20 cellular contexts compared by ENCODE assay signal in the genomic region with DNA sequence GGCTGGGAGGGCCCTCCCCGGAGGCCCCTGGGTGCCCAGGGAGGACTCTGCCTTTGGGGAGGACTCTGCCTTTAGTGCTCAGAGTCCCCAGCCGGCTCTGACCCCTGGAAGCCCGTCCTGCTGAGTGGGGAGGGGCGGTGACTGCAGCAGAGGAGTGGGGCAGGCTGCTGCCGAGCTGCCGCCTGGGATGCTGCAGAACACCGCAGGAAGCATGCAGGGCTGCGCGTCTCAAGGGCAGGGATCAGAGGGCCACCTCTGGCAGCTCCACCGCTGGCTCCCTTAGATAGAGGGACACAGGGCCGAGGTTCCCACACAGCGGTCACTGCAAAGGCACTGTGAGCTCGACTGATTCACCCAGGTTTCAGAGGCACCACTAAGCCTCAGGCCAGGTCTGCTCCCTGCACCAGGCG.
"Had no signal": no experiment of that assay in that cellular context is flagged by ENCODE, and none has a peak within 500 bp of the region (broad histone marks: within the 10 kb centered on the region; RNA-seq: fewer than 3 reads in every experiment).

No MANE protein-coding gene starts in this region.

- H3K27ac Mint-ChIP-seq: activated CD8-positive, alpha-beta memory T cell treated with anti-CD3 and anti-CD28 coated beads, Interleukin-2, amount 10 ng/mL, durations not matched to agents 7 days and 5 days; activated naive CD4-positive, alpha-beta T cell treated with anti-CD3 and anti-CD28 coated beads, Interleukin-2, amount 50 U/mL, for 72 hours; activated T-cell treated with anti-CD3 and anti-CD28 coated beads, Interleukin-2, amount 50 U/mL, for 24 hours; dendritic cell treated with granulocyte-macrophage colony-stimulating factor and Interleukin-4, amounts not matched to agents 40 ng/mL and 50 ng/mL, for 4 days; natural killer cell; stimulated activated memory B cell treated with anti-CD40 and anti-IgM and Interleukin-4, amounts not matched to agents 10 μg/mL and 1 μg/mL and 100 μg/mL, for 72 hours; T-helper 2 cell treated with Interferon-gamma antibody and Interleukin-4, amounts not matched to agents 5 μg/mL and 100 μg/mL, for 36 hours had no signal

- ATAC-seq: activated CD8-positive, alpha-beta memory T cell treated with anti-CD3 and anti-CD28 coated beads, Interleukin-2, amount 10 ng/mL, durations not matched to agents 7 days and 5 days; activated naive CD4-positive, alpha-beta T cell treated with anti-CD3 and anti-CD28 coated beads, Interleukin-2, amount 50 U/mL, for 72 hours; effector memory CD8-positive, alpha-beta T cell; natural killer cell; stimulated activated memory B cell treated with anti-CD40 and anti-IgM and Interleukin-4, amounts not matched to agents 10 μg/mL and 1 μg/mL and 100 μg/mL, for 72 hours had no signal

- H3K4me1 Mint-ChIP-seq: activated CD8-positive, alpha-beta memory T cell treated with anti-CD3 and anti-CD28 coated beads, Interleukin-2, amount 10 ng/mL, durations not matched to agents 7 days and 5 days had no signal

- H3K4me1 ChIP-seq: tibial nerve had no signal

- H3K27ac ChIP-seq: epithelial cell of prostate, tibial nerve had no signal

- H3K4me2 ChIP-seq: smooth muscle cell had no signal

- H3K36me3 Mint-ChIP-seq: activated CD8-positive, alpha-beta memory T cell treated with anti-CD3 and anti-CD28 coated beads, Interleukin-2, amount 10 ng/mL, durations not matched to agents 7 days and 5 days; activated naive CD4-positive, alpha-beta T cell treated with anti-CD3 and anti-CD28 coated beads, Interleukin-2, amount 50 U/mL, for 72 hours; brain; natural killer cell; stimulated activated memory B cell treated with anti-CD40 and anti-IgM and Interleukin-4, amounts not matched to agents 10 μg/mL and 1 μg/mL and 100 μg/mL, for 72 hours had no signal

- H3K9me3 Mint-ChIP-seq: activated naive CD4-positive, alpha-beta T cell treated with anti-CD3 and anti-CD28 coated beads, Interleukin-2, amount 50 U/mL, for 72 hours; activated T-cell treated with anti-CD3 and anti-CD28 coated beads, Interleukin-2, amount 50 U/mL, for 24 hours; dendritic cell treated with granulocyte-macrophage colony-stimulating factor and Interleukin-4, amounts not matched to agents 40 ng/mL and 50 ng/mL, for 4 days; effector memory CD8-positive, alpha-beta T cell; natural killer cell; stimulated activated memory B cell treated with anti-CD40 and anti-IgM and Interleukin-4, amounts not matched to agents 10 μg/mL and 1 μg/mL and 100 μg/mL, for 72 hours; T-helper 2 cell treated with Interferon-gamma antibody and Interleukin-4, amounts not matched to agents 5 μg/mL and 100 μg/mL, for 36 hours had no signal

- H3K4me3 ChIP-seq: lung, smooth muscle cell, tibial nerve had no signal

- H3K36me3 ChIP-seq: tibial nerve had no signal

- H3K9me3 ChIP-seq: tibial nerve had no signal

- DNase-seq: activated CD4-positive, alpha-beta T cell treated with anti-CD3 and anti-CD28 coated beads, Interleukin-2, amount 50 U/mL, for 4 hours; activated CD4-positive, CD25-positive, alpha-beta regulatory T cell treated with anti-CD3 and anti-CD28 coated beads, Interleukin-2, amount 50 U/mL, for 72 hours; activated CD8-positive, alpha-beta memory T cell treated with anti-CD3 and anti-CD28 coated beads, Interleukin-2, amount 10 ng/mL, durations not matched to agents 7 days and 5 days; activated effector memory CD4-positive, alpha-beta T cell treated with anti-CD3 and anti-CD28 coated beads, Interleukin-2, amount 50 U/mL, for 16 hours; activated T-cell treated with anti-CD3 and anti-CD28 coated beads, Interleukin-2, amount 50 U/mL, for 24 hours; amygdala; cerebellar nuclear complex; effector memory CD8-positive, alpha-beta T cell; hypothalamus; kidney glomerular epithelial cell; natural killer cell had no signal

- H3K4me3 Mint-ChIP-seq: activated CD8-positive, alpha-beta memory T cell treated with anti-CD3 and anti-CD28 coated beads, Interleukin-2, amount 10 ng/mL, durations not matched to agents 7 days and 5 days; activated T-cell treated with anti-CD3 and anti-CD28 coated beads, Interleukin-2, amount 50 U/mL, for 24 hours; dendritic cell treated with granulocyte-macrophage colony-stimulating factor and Interleukin-4, amounts not matched to agents 40 ng/mL and 50 ng/mL, for 4 days; effector memory CD8-positive, alpha-beta T cell; natural killer cell; stimulated activated memory B cell treated with anti-CD40 and anti-IgM and Interleukin-4, amounts not matched to agents 10 μg/mL and 1 μg/mL and 100 μg/mL, for 72 hours; T-helper 2 cell treated with Interferon-gamma antibody and Interleukin-4, amounts not matched to agents 5 μg/mL and 100 μg/mL, for 36 hours had no signal
